Comparison of ENCODE assay signal across 21 cellular contexts in the genomic region with DNA sequence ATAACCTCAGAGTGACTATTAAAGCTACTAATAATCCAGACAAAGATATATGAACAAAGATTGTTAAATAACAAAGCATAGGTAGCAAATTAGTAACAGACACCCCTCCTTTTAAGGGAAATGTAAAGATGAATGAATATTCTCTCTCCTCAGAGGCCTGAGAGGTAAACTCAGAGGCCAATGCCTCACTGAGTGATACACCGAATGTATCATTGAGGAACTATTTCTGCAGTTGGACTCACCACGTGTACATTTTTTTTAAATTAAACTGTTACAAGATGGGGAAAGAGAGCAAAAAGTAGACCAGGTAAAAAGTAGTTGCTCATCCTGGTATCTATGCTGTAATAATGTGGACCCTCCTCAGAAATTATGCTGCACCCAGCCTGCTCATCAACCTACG.
DNase-seq lines count a peak whose midpoint lies in the region; ATAC-seq and TF ChIP-seq lines count a peak whose summit lies in the region.
"Had no signal": no experiment of that assay in that cellular context is flagged by ENCODE, and none has a peak within 500 bp of the region (broad histone marks: within the 10 kb centered on the region; RNA-seq: fewer than 3 reads in every experiment).

No MANE protein-coding gene starts in this region.

- H3K27me3 Mint-ChIP-seq in nephron progenitor cell (ENCODE audit: low read depth, poor library complexity) = no peaks in the 10 kb centered on the region
- H3K27me3 Mint-ChIP-seq: T-cell had no signal

- H3K4me3 ChIP-seq in GM23248 (no peak overlapping the region), SK-N-SH (ENCODE audit: low read depth in 2 of 2, low read length in 1 of 2) (no peak overlapping the region), fibroblast of mammary gland (ENCODE audit: control insufficient read depth, low read depth, low read length) (no peak overlapping the region), thoracic aorta (no peak overlapping the region), ovary (no peak overlapping the region)
- H3K4me3 ChIP-seq: GM12878, SK-N-MC had no signal

- H3K4me2 ChIP-seq in GM23248 (ENCODE audit: unreplicated experiment) (no peak overlapping the region), SK-N-SH (no peak overlapping the region)

- no peak overlapping the region for H3K4me3 Mint-ChIP-seq in nephron progenitor cell
- H3K4me3 Mint-ChIP-seq: CD14-positive monocyte, T-cell had no signal

- no peak overlapping the region for H3K9ac ChIP-seq in GM23248
- no peak overlapping the region for H3K9ac ChIP-seq in SK-N-SH

- no peaks in the 10 kb centered on the region; the same call in 1 of the 2 replicates for H3F3A ChIP-seq in GM23248 (ENCODE audit: insufficient read depth)
- peaks cover 5% of the 10 kb centered on the region for H3F3A ChIP-seq in SK-N-SH (replicated peaks; ENCODE audit: insufficient read depth)

- H3K4me1 ChIP-seq in GM23248 (ENCODE audit: insufficient read depth) (peaks cover 21% of the 10 kb centered on the region), SK-N-SH (ENCODE audit: control insufficient read depth in 1 of 2, insufficient read depth in 2 of 2, low read depth in 1 of 2, low read length in 1 of 2) (peaks cover 20 to 38% of the 10 kb centered on the region in 2 experiments; a peak in 3 of 4 replicates), thoracic aorta (ENCODE audit: control insufficient read depth in 1 of 2, low read depth in 2 of 2) (peaks cover 24 to 41% of the 10 kb centered on the region in 2 donors), ovary (ENCODE audit: insufficient read depth) (peaks cover 2% of the 10 kb centered on the region)

- H3K36me3 ChIP-seq in GM23248 (ENCODE audit: low read depth) (no peaks in the 10 kb centered on the region), SK-N-SH (replicated peaks in 1 of 2; ENCODE audit: control insufficient read depth in 1 of 2, insufficient read depth in 2 of 2, low read length in 1 of 2) (peaks cover 17 to 19% of the 10 kb centered on the region in 2 experiments), thoracic aorta (no peaks in the 10 kb centered on the region), ovary (no peaks in the 10 kb centered on the region)

- no peak overlapping the region for H3K27ac Mint-ChIP-seq in nephron progenitor cell
- H3K27ac Mint-ChIP-seq: CD14-positive monocyte, T-cell had no signal

- H3K79me2 ChIP-seq in GM23248 (ENCODE audit: insufficient read depth) = no peaks in the 10 kb centered on the region
- no peaks in the 10 kb centered on the region for H3K79me2 ChIP-seq in SK-N-SH (ENCODE audit: insufficient read depth)

- H4K20me1 ChIP-seq in GM23248 (ENCODE audit: insufficient read depth) (no peaks in the 10 kb centered on the region), SK-N-SH (ENCODE audit: insufficient read depth) (no peaks in the 10 kb centered on the region)

- TF ChIP-seq EP300 in SK-N-SH (IDR thresholded peaks at IDR 0.05; ENCODE audit: borderline replicate concordance in 1 of 2, low read depth in 1 of 2, low read length in 1 of 2) = no peak
- no peak for TF ChIP-seq EP300 in ovary (IDR thresholded peaks at IDR 0.05)

- no peak for ATAC-seq in thoracic aorta (ENCODE audit: insufficient number of reproducible peaks, low FRiP score, low read depth)
- ATAC-seq: GM12878, T-cell had no signal

- peaks cover 91% of the 10 kb centered on the region for H3K36me3 Mint-ChIP-seq in nephron progenitor cell (ENCODE audit: low read depth)
- H3K36me3 Mint-ChIP-seq: CD14-positive monocyte, T-cell had no signal

- H3K4me1 Mint-ChIP-seq in nephron progenitor cell = no peaks in the 10 kb centered on the region
- H3K4me1 Mint-ChIP-seq: T-cell had no signal

- no peak overlapping the region for H3K27ac ChIP-seq in GM23248
- H3K27ac ChIP-seq in SK-N-SH (ENCODE audit: low read depth in 2 of 2, low read length in 1 of 2) = peak overlapping the region in 1 of 2 experiments; percentile 94; a peak in 3 of 4 replicates
- peak overlapping the region; percentile 49 to 57 for H3K27ac ChIP-seq in thoracic aorta
- no peak overlapping the region for H3K27ac ChIP-seq in ovary
- H3K27ac ChIP-seq: SK-N-MC had no signal

- DNase-seq in GM23248 (peak; percentile 79), SK-N-SH (no peak), fibroblast of mammary gland (ENCODE audit: low read depth) (peak; percentile 33), thoracic aorta (ENCODE audit: low spot score) (no peak), nephron progenitor cell (no peak), ovary (no peak), KBM-7 (no peak)
- DNase-seq: DMS79 treated with DMSO at 0.1 percent for 48 hours, GDM1, Karpas-422, NCI-H1048, NCI-H1436 treated with DMSO at 0.1 percent for 48 hours, NCI-H2029, NCI-H2171, NCI-H446 treated with DMSO at 0.1 percent for 48 hours, NCI-H69, SHP77, T-cell had no signal

- H3K27me3 ChIP-seq in GM23248 (replicated peaks; ENCODE audit: insufficient read depth) (no peaks in the 10 kb centered on the region), SK-N-SH (ENCODE audit: insufficient read depth) (no peaks in the 10 kb centered on the region), thoracic aorta (replicated peaks; ENCODE audit: insufficient read depth) (no peaks in the 10 kb centered on the region), ovary (no peaks in the 10 kb centered on the region)

- H3K9me3 ChIP-seq in GM23248 (ENCODE audit: low read depth) (no peaks in the 10 kb centered on the region), SK-N-SH (no peaks in the 10 kb centered on the region), thoracic aorta (no peaks in the 10 kb centered on the region), ovary (no peaks in the 10 kb centered on the region)

- no peak overlapping the region for H2AFZ ChIP-seq in GM23248
- no peak overlapping the region for H2AFZ ChIP-seq in SK-N-SH (ENCODE audit: low read depth)

- H3K9me2 ChIP-seq in GM23248 (ENCODE audit: insufficient read depth) = no peaks in the 10 kb centered on the region
- H3K9me2 ChIP-seq in SK-N-SH = no peaks in the 10 kb centered on the region

- POLR2A ChIA-PET in SK-N-SH (lab: Yijun Ruan, JAX) = no interaction called here

- CTCF ChIA-PET in SK-N-SH (lab: Yijun Ruan, JAX) = interaction anchor here (1.1 to 5.1 kb wide), 4 partner anchors 8 to 247 kb away, joined by 3 to 27 read pairs (median 4); no protein-coding TSS in a partner anchor

- in situ Hi-C loops in GM23248 (cut with MboI) = no loop called here
- in situ Hi-C loops in KBM-7 (cut with MboI; ENCODE audit: low pct_unique_long_range_greater_than_20kb, low sequenced_read_pairs) = no loop called here

- 62 to 64% methylated on average over 3 of the region's 3 CpGs for WGBS in GM23248 (ENCODE audit: low coverage in 1 of 2, low lambda C conversion rate in 2 of 2, missing lambda C conversion rate in 2 of 2), 2 experiments
- 62% methylated on average over 3 of the region's 3 CpGs for WGBS in SK-N-SH (ENCODE audit: low lambda C conversion rate)
- 87 to 91% (median 88%) methylated on average over 3 of the region's 3 CpGs for WGBS in ovary, 3 donors

- no peak for TF ChIP-seq RAD21 in SK-N-SH (IDR thresholded peaks at IDR 0.05; ENCODE audit: low read length)

- intact Hi-C loops in ovary (cut with DNase I) = no loop called here

- TF ChIP-seq CTCF in SK-N-SH (IDR thresholded peaks at IDR 0.05) (no peak), fibroblast of mammary gland (conservative IDR thresholded peaks at IDR 0.05; ENCODE audit: control insufficient read depth, insufficient read depth, low read depth, low read length) (no peak), thoracic aorta (IDR thresholded peaks at IDR 0.05) (no peak), nephron progenitor cell (IDR thresholded peaks at IDR 0.05) (no peak), ovary (IDR thresholded peaks at IDR 0.05) (no peak)

- H3K9me3 Mint-ChIP-seq in nephron progenitor cell = peaks cover 15% of the 10 kb centered on the region

- no peak for TF ChIP-seq POLR2A in ovary (IDR thresholded peaks at IDR 0.05)

TF ChIP-seq in SK-N-SH, 30 proteins besides CTCF, POLR2A, EP300 and RAD21:
- TF ChIP-seq, protein P1, sequence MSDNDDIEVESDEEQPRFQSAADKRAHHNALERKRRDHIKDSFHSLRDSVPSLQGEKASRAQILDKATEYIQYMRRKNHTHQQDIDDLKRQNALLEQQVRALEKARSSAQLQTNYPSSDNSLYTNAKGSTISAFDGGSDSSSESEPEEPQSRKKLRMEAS (IDR thresholded peaks at IDR 0.05; ENCODE audit: low read depth) = 0 out of 2 replicates have a peak, but pooled peaks have one; percentile 24
- no peak for TF ChIP-seq SIN3A (IDR thresholded peaks at IDR 0.05; ENCODE audit: borderline replicate concordance, low read depth, low read length)
- TF ChIP-seq, protein P2, sequence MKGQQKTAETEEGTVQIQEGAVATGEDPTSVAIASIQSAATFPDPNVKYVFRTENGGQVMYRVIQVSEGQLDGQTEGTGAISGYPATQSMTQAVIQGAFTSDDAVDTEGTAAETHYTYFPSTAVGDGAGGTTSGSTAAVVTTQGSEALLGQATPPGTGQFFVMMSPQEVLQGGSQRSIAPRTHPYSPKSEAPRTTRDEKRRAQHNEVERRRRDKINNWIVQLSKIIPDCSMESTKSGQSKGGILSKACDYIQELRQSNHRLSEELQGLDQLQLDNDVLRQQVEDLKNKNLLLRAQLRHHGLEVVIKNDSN (IDR thresholded peaks at IDR 0.05; ENCODE audit: borderline replicate concordance, low read depth) = no peak
TF ChIP-seq in SK-N-SH: peak in this region for 1.

Comparison
In these comparisons a context has a peak if more than half of its experiments do, and no peak if none do; other contexts are left out.
1. DNase-seq: peak in GM23248 (single experiment) and fibroblast of mammary gland (single experiment); none in SK-N-SH (single experiment), thoracic aorta (single experiment), nephron progenitor cell (single experiment), ovary (0 of 5) and KBM-7 (single experiment).
2. H3K27ac ChIP-seq: peak in thoracic aorta (2 of 2); none in GM23248 (single experiment) and ovary (0 of 2).